In genomic region chr15:41660235-41661077, GRCh38 we compare ENCODE assay signal across 8 cellular contexts. TPM values are rescaled to one million over a fixed set of nuclear protein-coding genes. Genes with fewer than 3 reads are reported as not detected.
DNase-seq lines count a peak whose midpoint lies in the region; ATAC-seq and TF ChIP-seq lines count a peak whose summit lies in the region.

Gene MGA, plus strand, starts transcription at chr15:41660405.

- intact Hi-C loops in aorta (cut with DNase I): loop anchor here (1.0 to 5.0 kb wide), 2 partner anchors 38 to 39 kb away; no protein-coding TSS in a partner anchor

- peak; percentile 87 for DNase-seq in NCI-H1092 treated with DMSO at 0.1 percent for 48 hours (lab: John Stamatoyannopoulos, UW)
- DNase-seq in T-helper 2 cell: peak; percentile 75 to 97 (median 85)
- peak in 57 of 58 donors; percentile 29 to 94 (median 78) for DNase-seq in anterior cingulate cortex (lab: John Stamatoyannopoulos, UW)
- DNase-seq in hepatic stellate cell (ENCODE audit: low spot score): peak; percentile 90
- DNase-seq in renal cortical epithelial cell (ENCODE audit: low read depth): peak; percentile 72
- DNase-seq in aorta: peak; percentile 95 to 97

- H3K4me3 ChIP-seq in GM12875 (ENCODE audit: low read depth, low read length) (peak within 1 kb of the TSS; percentile 59), aorta (ENCODE audit: low read length in 2 of 2) (peak within 1 kb of the TSS; percentile 23 to 24)

- 1 to 2% methylated on average over 87 to 93 of the region's 93 CpGs for WGBS in aorta, 2 donors

- TF ChIP-seq CTCF in GM12875 (IDR thresholded peaks at IDR 0.05; ENCODE audit: borderline replicate concordance, insufficient read depth, low read depth, low read length): 0 out of 2 replicates have a peak, but pooled peaks have one; percentile 20

- H3K9me3 ChIP-seq in aorta (ENCODE audit: control insufficient read depth, low read length): no peaks in the 10 kb centered on the region

- no peaks in the 10 kb centered on the region for H3K36me3 ChIP-seq in aorta (ENCODE audit: control insufficient read depth in 1 of 2, insufficient read depth in 2 of 2, low read length in 1 of 2)

- H3K4me1 ChIP-seq in aorta (ENCODE audit: control insufficient read depth in 1 of 2, insufficient read depth in 2 of 2, low read length in 2 of 2): no peaks in the 10 kb centered on the region

- no peaks in the 10 kb centered on the region for H3K27me3 ChIP-seq in aorta (ENCODE audit: control insufficient read depth in 1 of 2, insufficient read depth in 2 of 2, low read length in 1 of 2)

- peak within 1 kb of the TSS in 1 of 2 donors; percentile 37 for H3K27ac ChIP-seq in aorta (ENCODE audit: low read depth in 1 of 2, low read length in 2 of 2)

- ATAC-seq in HG02623 (IDR thresholded peaks at IDR 0.05; ENCODE audit: unreplicated experiment) (peak; percentile 68), aorta (ENCODE audit: low FRiP score) (peak; percentile 97)

RNA-seq across cellular contexts. Expression of gene MGA, which starts in this region (rescaled TPM):
- 21.7 and 74.0 TPM in 2 replicates for total RNA-seq in renal cortical epithelial cell
- total RNA-seq in aorta: 10 to 100 TPM; 44.1 to 46.6 TPM
- polyA plus RNA-seq in aorta: 1 to 10 TPM; 1.9 to 6.0 TPM
